Comparison of ENCODE assay signal across 1 cellular context in genomic region chr17:81821147-81821546, GRCh38.
A peak's percentile ranks its signal among the peaks of the same experiment; 100 is the strongest.
TF ChIP-seq lines count a peak whose summit lies in the region.

No MANE protein-coding gene starts in this region.

TF ChIP-seq in K562, 482 proteins besides CTCF, POLR2A, EP300 and RAD21:
- TF ChIP-seq PRPF4 (IDR thresholded peaks at IDR 0.05; ENCODE audit: insufficient read depth, low read depth, low read length, poor library complexity, severe bottlenecking) (no peak), SUPT5H (IDR thresholded peaks at IDR 0.05) (no peak), MECOM (CRISPR knock-in tag; IDR thresholded peaks at IDR 0.05) (no peak), ZNF407 (IDR thresholded peaks at IDR 0.05; ENCODE audit: low read depth) (no peak), FOXJ2 (tag; IDR thresholded peaks at IDR 0.05) (no peak), RREB1 (CRISPR knock-in tag; IDR thresholded peaks at IDR 0.05) (no peak), HNRNPK (IDR thresholded peaks at IDR 0.05; ENCODE audit: low read depth, low read length, poor library complexity, severe bottlenecking) (no peak), NUFIP1 (IDR thresholded peaks at IDR 0.05; ENCODE audit: partially characterized antibody) (no peak), NCOA1 (IDR thresholded peaks at IDR 0.05; ENCODE audit: low read depth) (no peak), KAT8 (IDR thresholded peaks at IDR 0.05; ENCODE audit: low read depth) (no peak), POLR2G (IDR thresholded peaks at IDR 0.05; ENCODE audit: low read depth, low read length) (0 out of 2 replicates have a peak, but pooled peaks have one; percentile 4), ATF1 (CRISPR knock-in tag; IDR thresholded peaks at IDR 0.05) (0 out of 2 replicates have a peak, but pooled peaks have one; percentile 3), ATF1 (tag; IDR thresholded peaks at IDR 0.05) (no peak), FOXA1 (IDR thresholded peaks at IDR 0.05; ENCODE audit: borderline replicate concordance) (no peak), PTTG1 (tag; IDR thresholded peaks at IDR 0.05; ENCODE audit: low read depth) (no peak), BRCA1 (IDR thresholded peaks at IDR 0.05) (no peak), BRCA1 (CRISPR knock-in tag; IDR thresholded peaks at IDR 0.05) (no peak), ERF (CRISPR knock-in tag; IDR thresholded peaks at IDR 0.05) (no peak), EWSR1 (IDR thresholded peaks at IDR 0.05; ENCODE audit: borderline replicate concordance, low read depth, partially characterized antibody) (no peak), NFIC (IDR thresholded peaks at IDR 0.05) (peak; percentile 66), THRAP3 (IDR thresholded peaks at IDR 0.05; ENCODE audit: borderline replicate concordance) (no peak), POLR2AphosphoS2 (IDR thresholded peaks at IDR 0.05; ENCODE audit: low read length) (no peak), ZFP36 (IDR thresholded peaks at IDR 0.05; ENCODE audit: low read depth, low read length, partially characterized antibody) (no peak), POLR3A (IDR thresholded peaks at IDR 0.05; ENCODE audit: borderline replicate concordance, extremely low read depth, insufficient read depth, insufficient read length) (no peak), ZZZ3 (IDR thresholded peaks at IDR 0.05) (no peak), YY1 (IDR thresholded peaks at IDR 0.05; ENCODE audit: borderline replicate concordance in 1 of 3, control insufficient read depth in 1 of 3, extremely low read depth in 1 of 3, insufficient read depth in 3 of 3, insufficient read length in 1 of 3, insufficient replicate concordance in 2 of 3, low read depth in 1 of 3, low read length in 2 of 3) (no peak), SRSF7 (optimal IDR thresholded peaks at IDR 0.05; ENCODE audit: low read depth, low read length) (no peak), NBN (IDR thresholded peaks at IDR 0.05; ENCODE audit: low read depth) (no peak), ZNF282 (CRISPR knock-in tag; IDR thresholded peaks at IDR 0.05) (no peak)
